In the genomic region with DNA sequence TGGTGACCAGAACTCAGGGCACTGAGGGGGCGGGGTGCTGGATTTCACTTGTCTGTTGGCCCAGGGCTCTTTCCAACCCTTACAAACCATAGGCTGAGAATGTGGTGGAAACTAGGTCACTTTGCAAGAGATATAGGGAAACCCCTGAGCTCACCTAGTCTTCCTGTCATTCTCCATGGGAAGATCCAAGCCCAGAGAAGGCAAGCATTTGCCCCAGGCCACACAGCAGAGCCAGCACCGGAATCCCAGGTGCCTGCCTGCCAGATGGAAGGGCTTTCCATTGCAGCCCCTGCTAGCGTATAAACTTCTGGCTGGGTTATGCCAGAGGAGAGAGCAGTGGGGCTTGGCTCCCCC, we compare ENCODE assay signal across 8 cellular contexts. TPM values are rescaled to one million over a fixed set of nuclear protein-coding genes. Genes with fewer than 3 reads are reported as not detected.
A peak's percentile ranks its signal among the peaks of the same experiment; 100 is the strongest.
DNase-seq lines count a peak whose midpoint lies in the region; ATAC-seq and TF ChIP-seq lines count a peak whose summit lies in the region.

No MANE protein-coding gene starts in this region.

- H3K27me3 Mint-ChIP-seq in natural killer cell (ENCODE audit: low read depth in 2 of 2) = no peaks in the 10 kb centered on the region

- peaks cover 2% of the 10 kb centered on the region for H3K36me3 Mint-ChIP-seq in natural killer cell

- H3K27ac Mint-ChIP-seq in natural killer cell = peak overlapping the region; percentile 83 to 96

- H3K4me1 Mint-ChIP-seq in natural killer cell = peaks cover 12 to 23% of the 10 kb centered on the region in 2 donors

- no peaks in the 10 kb centered on the region for H3K9me3 ChIP-seq in BE2C
- no peaks in the 10 kb centered on the region for H3K9me3 ChIP-seq in ectodermal cell (ENCODE audit: control insufficient read depth, low read length)

- TF ChIP-seq CTCF in BE2C (IDR thresholded peaks at IDR 0.05; ENCODE audit: low read depth, low read length) = no peak
- TF ChIP-seq CTCF in LNCaP clone FGC (IDR thresholded peaks at IDR 0.05; ENCODE audit: control insufficient read depth, extremely low read depth, insufficient read depth) = no peak
- no peak for TF ChIP-seq CTCF in natural killer cell (IDR thresholded peaks at IDR 0.05)

- ATAC-seq in natural killer cell = peak in 1 of 3 donors; percentile 2
- ATAC-seq in GM19035 (IDR thresholded peaks at IDR 0.05; ENCODE audit: unreplicated experiment) = no peak
- no peak for ATAC-seq in HG03095 (IDR thresholded peaks at IDR 0.05; ENCODE audit: unreplicated experiment)

- WGBS in ectodermal cell, 2 experiments = 54 to 56% methylated on average over 3 of the region's 3 CpGs

- peak overlapping the region; percentile 73 for H3K27ac ChIP-seq in ectodermal cell (ENCODE audit: insufficient read depth, low read depth, low read length, poor library complexity, severe bottlenecking)

- H3K4me3 ChIP-seq in BE2C (ENCODE audit: low read depth, low read length) = peak overlapping the region; percentile 64
- peak overlapping the region; percentile 61 for H3K4me3 ChIP-seq in LNCaP clone FGC (ENCODE audit: low read depth, low read length)
- peak overlapping the region; percentile 59 for H3K4me3 ChIP-seq in ectodermal cell (ENCODE audit: insufficient read depth, low read depth, low read length)

- H3K4me3 Mint-ChIP-seq in natural killer cell = peak overlapping the region; percentile 98

- DNase-seq in BE2C = no peak
- no peak for DNase-seq in LNCaP clone FGC (ENCODE audit: low read depth)
- no peak for DNase-seq in natural killer cell
- DNase-seq in T1000 (lab: John Stamatoyannopoulos, UW) = no peak
- DNase-seq in NCI-H1694 (lab: John Stamatoyannopoulos, UW) = no peak

- H3K4me1 ChIP-seq in BE2C = peaks cover 5% of the 10 kb centered on the region
- peaks cover 11% of the 10 kb centered on the region for H3K4me1 ChIP-seq in ectodermal cell (ENCODE audit: control insufficient read depth, insufficient read depth, low read length)

- intact Hi-C loops in natural killer cell (cut with micrococcal nuclease) = no loop called here

- H3K27me3 ChIP-seq in BE2C = no peaks in the 10 kb centered on the region
- no peaks in the 10 kb centered on the region for H3K27me3 ChIP-seq in ectodermal cell (ENCODE audit: control insufficient read depth, insufficient read depth, low read length, poor library complexity, severe bottlenecking)

- H3K36me3 ChIP-seq in BE2C (no peaks in the 10 kb centered on the region), ectodermal cell (ENCODE audit: control insufficient read depth, insufficient read depth, low read length) (no peaks in the 10 kb centered on the region)

- no peaks in the 10 kb centered on the region for H3K9me3 Mint-ChIP-seq in natural killer cell

RNA-seq across cellular contexts. Expression of a gene that starts 0.4 kb away (rescaled TPM):
- polyA plus RNA-seq in BE2C (2012; ENCODE audit: insufficient read depth, insufficient read length, low read depth) = 5.2 TPM
- 17.9 TPM for polyA plus RNA-seq in ectodermal cell (2013, experiment 1 of 4)
- 16.2 TPM for polyA plus RNA-seq in ectodermal cell (2013, experiment 2 of 4)
- polyA plus RNA-seq in ectodermal cell (2013, experiment 3 of 4) = 15.5 TPM
- 19.1 TPM for polyA plus RNA-seq in ectodermal cell (2013, experiment 4 of 4)
- 10 to 100 TPM; 20.8 to 28.2 (median 28.0) TPM for total RNA-seq in natural killer cell

RNA-seq across cellular contexts. Expression of a gene that starts 32.2 kb away (rescaled TPM):
- polyA plus RNA-seq in BE2C (2012; ENCODE audit: insufficient read depth, insufficient read length, low read depth) = not detected
- polyA plus RNA-seq in ectodermal cell (2013, experiment 1 of 4) = 58.8 TPM
- polyA plus RNA-seq in ectodermal cell (2013, experiment 2 of 4) = 63.0 TPM
- polyA plus RNA-seq in ectodermal cell (2013, experiment 3 of 4) = 42.0 TPM
- polyA plus RNA-seq in ectodermal cell (2013, experiment 4 of 4) = 49.9 TPM
- total RNA-seq in natural killer cell = 100 to 1,000 TPM in 2 of 3 donors, 10 to 100 TPM in 1; 92.4 to 103 (median 102) TPM
